ENCODE assay signal across 29 cellular contexts in the genomic region with DNA sequence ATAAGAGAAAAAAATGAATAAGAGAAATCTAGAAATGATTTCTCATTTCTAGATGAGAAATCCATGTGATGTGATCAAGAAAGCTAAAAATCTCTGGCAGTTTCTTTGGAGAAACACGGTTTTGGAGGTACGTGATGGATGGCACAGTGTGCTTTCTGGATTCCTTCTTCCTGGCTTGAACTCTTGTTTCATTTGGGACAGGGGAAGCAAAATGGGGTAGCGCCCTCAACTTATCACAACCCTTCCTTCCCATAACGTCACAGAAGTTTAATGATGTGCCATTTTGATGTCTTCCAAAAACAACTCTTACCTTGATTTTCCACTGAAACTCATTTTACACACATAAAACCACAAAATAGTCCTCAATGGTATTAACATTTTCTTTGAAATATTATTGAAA.
DNase-seq lines count a peak whose midpoint lies in the region; ATAC-seq lines count a peak whose summit lies in the region.
"Had no signal": no experiment of that assay in that cellular context is flagged by ENCODE, and none has a peak within 500 bp of the region (broad histone marks: within the 10 kb centered on the region; RNA-seq: fewer than 3 reads in every experiment).

No MANE protein-coding gene starts in this region.

- no peaks in the 10 kb centered on the region for H3K9me3 ChIP-seq in right cardiac atrium (ENCODE audit: control insufficient read depth, low read length)
- no peaks in the 10 kb centered on the region for H3K9me3 ChIP-seq in Karpas-422 (ENCODE audit: low read length)
- H3K9me3 ChIP-seq: A549, BE2C, BLaER1, Caco-2 had no signal

- no peaks in the 10 kb centered on the region for H4K20me1 ChIP-seq in Karpas-422 (ENCODE audit: insufficient read depth, low read depth, low read length)
- H4K20me1 ChIP-seq: BLaER1; BLaER1 treated with 17β-estradiol and CSF1 and Interleukin-3, amounts not matched to agents 10 nM and 100 nM had no signal

- no peaks in the 10 kb centered on the region for H3K79me2 ChIP-seq in Karpas-422 (ENCODE audit: low read length)

- 70% methylated on average over 4 of the region's 4 CpGs for WGBS in right cardiac atrium

- no peaks in the 10 kb centered on the region for H3K36me3 ChIP-seq in Karpas-422 (ENCODE audit: insufficient read depth, low read length)
- H3K36me3 ChIP-seq: BE2C; BLaER1; BLaER1 treated with 17β-estradiol and CSF1 and Interleukin-3, amounts not matched to agents 10 nM and 100 nM had no signal

- DNase-seq in right cardiac atrium (no peak), Right ventricle myocardium superior (no peak), Karpas-422 (no peak)
- DNase-seq: 8988T; ACHN; AML-193; BE2C; C1 segment of cervical spinal cord; Caco-2; Calu3; CD4-positive, alpha-beta memory T cell; CD4-positive, alpha-beta T cell; CD4-positive, CD25-positive, alpha-beta regulatory T cell; CD8-positive, alpha-beta memory T cell; CD8-positive, alpha-beta T cell; COR-L47; DMS 273 treated with DMSO at 0.1 percent for 48 hours; DMS153; DMS53; DMS79; DMS79 treated with DMSO at 0.1 percent for 48 hours; DND-41; EL had no signal

- H3K4me3 ChIP-seq in right cardiac atrium (ENCODE audit: low read length): no peak overlapping the region
- no peak overlapping the region for H3K4me3 ChIP-seq in Karpas-422 (ENCODE audit: low read length)
- H3K4me3 ChIP-seq: A549; BLaER1; BLaER1 treated with 17β-estradiol and CSF1 and Interleukin-3, amounts not matched to agents 10 nM and 100 nM had no signal

- H3K9me2 ChIP-seq in Karpas-422 (replicated peaks; ENCODE audit: insufficient read depth, low read length): no peaks in the 10 kb centered on the region

- ATAC-seq in right cardiac atrium (peak; percentile 51 to 90), Right ventricle myocardium superior (ENCODE audit: poor library complexity) (no peak), GM21447 (IDR thresholded peaks at IDR 0.05; ENCODE audit: unreplicated experiment) (no peak)
- ATAC-seq: A549; CD8-positive, alpha-beta T cell had no signal

- H3K27ac ChIP-seq in right cardiac atrium (ENCODE audit: low read length) (no peak overlapping the region), Karpas-422 (ENCODE audit: low read length) (no peak overlapping the region)
- H3K27ac ChIP-seq: 22Rv1; A549; BLaER1; BLaER1 treated with 17β-estradiol and CSF1 and Interleukin-3, amounts not matched to agents 10 nM and 100 nM; C4-2B had no signal

- no peak overlapping the region for H3K4me2 ChIP-seq in Karpas-422 (ENCODE audit: low read depth, low read length, poor library complexity, severe bottlenecking)
- H3K4me2 ChIP-seq: A549; BLaER1; BLaER1 treated with 17β-estradiol and CSF1 and Interleukin-3, amounts not matched to agents 10 nM and 100 nM had no signal

- H2AFZ ChIP-seq in Karpas-422 (ENCODE audit: low read length): peak overlapping the region; percentile 14; the same call in 1 of the 2 replicates

- no peak overlapping the region for H3K9ac ChIP-seq in Karpas-422 (ENCODE audit: low read length)
- H3K9ac ChIP-seq: BLaER1; BLaER1 treated with 17β-estradiol and CSF1 and Interleukin-3, amounts not matched to agents 10 nM and 100 nM had no signal

- intact Hi-C loops in right cardiac atrium (cut with DNase I): no loop called here
- intact Hi-C loops in Right ventricle myocardium superior (cut with DNase I): no loop called here

- no peaks in the 10 kb centered on the region for H3K4me1 ChIP-seq in right cardiac atrium (ENCODE audit: control insufficient read depth, insufficient read depth, low read length)
- peaks cover 3% of the 10 kb centered on the region; the same call in 1 of the 2 replicates for H3K4me1 ChIP-seq in Karpas-422 (ENCODE audit: low read length)
- H3K4me1 ChIP-seq: A549; BE2C; BLaER1; BLaER1 treated with 17β-estradiol and CSF1 and Interleukin-3, amounts not matched to agents 10 nM and 100 nM; Caco-2 had no signal

- no peaks in the 10 kb centered on the region for H3K27me3 ChIP-seq in right cardiac atrium (ENCODE audit: control insufficient read depth, insufficient read depth)
- H3K27me3 ChIP-seq in Karpas-422 (ENCODE audit: low read length): no peaks in the 10 kb centered on the region
- H3K27me3 ChIP-seq: BE2C; BLaER1; BLaER1 treated with 17β-estradiol and CSF1 and Interleukin-3, amounts not matched to agents 10 nM and 100 nM had no signal

Comparison
In these comparisons a context has a peak if more than half of its experiments do, and no peak if none do; other contexts are left out.
1. ATAC-seq: peak in right cardiac atrium (2 of 2); none in Right ventricle myocardium superior (single experiment) and GM21447 (single experiment).